ENCODE assay signal across 8 cellular contexts in genomic region chr20:62063981-62064787, GRCh38. TPM values are rescaled to one million over a fixed set of nuclear protein-coding genes. Genes with fewer than 3 reads are reported as not detected.
DNase-seq lines count a peak whose midpoint lies in the region; ATAC-seq and TF ChIP-seq lines count a peak whose summit lies in the region.

No MANE protein-coding gene starts in this region.

- H3K36me3 ChIP-seq in gastroesophageal sphincter = no peaks in the 10 kb centered on the region
- peaks cover 7% of the 10 kb centered on the region in 2 experiments for H3K36me3 ChIP-seq in trophoblast cell (ENCODE audit: control insufficient read depth in 1 of 2, insufficient read depth in 2 of 2, low read length in 2 of 2)

- H3K27ac ChIP-seq in gastroesophageal sphincter = peak overlapping the region in 3 of 4 donors; percentile 7 to 38 (median 14)
- peak overlapping the region; percentile 50 for H3K27ac ChIP-seq in trophoblast cell (ENCODE audit: low read depth, low read length)

- TF ChIP-seq CTCF in gastroesophageal sphincter (IDR thresholded peaks at IDR 0.05) (no peak), omental fat pad (IDR thresholded peaks at IDR 0.05) (no peak)

- peak overlapping the region; percentile 49 for H2AK5ac ChIP-seq in trophoblast cell (ENCODE audit: low read length)

- H4K12ac ChIP-seq in trophoblast cell (ENCODE audit: low read depth, low read length) = peak overlapping the region; percentile 7

- H3K27ac Mint-ChIP-seq in T-helper 17 cell = no peak overlapping the region

- peak overlapping the region; percentile 59 for H2BK120ac ChIP-seq in trophoblast cell (ENCODE audit: insufficient read depth, low read length, poor library complexity)

- H3K18ac ChIP-seq in trophoblast cell (ENCODE audit: low read length) = peak overlapping the region; percentile 58

- peak; percentile 65 for DNase-seq in ELF-1 (ENCODE audit: low read depth, low spot score)
- no peak for DNase-seq in T-helper 17 cell
- DNase-seq in trophoblast cell = peak; percentile 86 to 89
- no peak for DNase-seq in omental fat pad (ENCODE audit: low spot score)
- DNase-seq in NOMO-1 treated with dmso at 0.1 percent for 144 hours (lab: John Stamatoyannopoulos, UW; ENCODE audit: unreplicated experiment) = no peak
- DNase-seq in activated CD4-positive, alpha-beta T cell treated with anti-CD3 and anti-CD28 coated beads for 48 hours = no peak

- H3K23ac ChIP-seq in trophoblast cell (ENCODE audit: low read length) = no peak overlapping the region

- H3K4me3 ChIP-seq in gastroesophageal sphincter (peak overlapping the region; percentile 38 to 55), trophoblast cell (ENCODE audit: low read depth, low read length) (peak overlapping the region; percentile 71)

- no peaks in the 10 kb centered on the region for H3K27me3 Mint-ChIP-seq in T-helper 17 cell

- peak overlapping the region; percentile 54 for H4K8ac ChIP-seq in trophoblast cell (ENCODE audit: low read depth, low read length)

- H3K14ac ChIP-seq in trophoblast cell (ENCODE audit: low read length) = peak overlapping the region; percentile 16

- no peaks in the 10 kb centered on the region for H3K36me3 Mint-ChIP-seq in T-helper 17 cell (ENCODE audit: low read depth)

- no peak for TF ChIP-seq POLR2A in gastroesophageal sphincter (IDR thresholded peaks at IDR 0.05)

- peak overlapping the region; percentile 77 for H3K4me3 Mint-ChIP-seq in T-helper 17 cell

- H3K4me1 ChIP-seq in gastroesophageal sphincter (peaks cover 0 to 55% (median 19%) of the 10 kb centered on the region in 3 donors), trophoblast cell (ENCODE audit: control insufficient read depth in 1 of 2, insufficient read depth in 2 of 2, low read length in 2 of 2) (peaks cover 18 to 28% of the 10 kb centered on the region in 2 experiments)

- no peaks in the 10 kb centered on the region for H3K27me3 ChIP-seq in gastroesophageal sphincter
- no peaks in the 10 kb centered on the region for H3K27me3 ChIP-seq in trophoblast cell (ENCODE audit: insufficient read depth, low read length)

- peak overlapping the region; percentile 77 for H3K4ac ChIP-seq in trophoblast cell (ENCODE audit: low read depth, low read length)

- peaks cover 29% of the 10 kb centered on the region for H3K79me2 ChIP-seq in trophoblast cell (ENCODE audit: control insufficient read depth, insufficient read depth, low read length, poor library complexity)

- H2BK12ac ChIP-seq in trophoblast cell (ENCODE audit: low read length) = peak overlapping the region; percentile 21

- ATAC-seq in T-helper 17 cell (no peak), gastroesophageal sphincter (no peak), omental fat pad (ENCODE audit: low FRiP score) (no peak), GM21528 (IDR thresholded peaks at IDR 0.05; ENCODE audit: low FRiP score, unreplicated experiment) (no peak)

- no peak for TF ChIP-seq EP300 in gastroesophageal sphincter (IDR thresholded peaks at IDR 0.05)

- H3K79me1 ChIP-seq in trophoblast cell (ENCODE audit: low read length) = peaks cover 18% of the 10 kb centered on the region

- H2AFZ ChIP-seq in trophoblast cell (ENCODE audit: insufficient read depth, low read length, poor library complexity) = peak overlapping the region; percentile 40

- peaks cover 42% of the 10 kb centered on the region for H3K4me1 Mint-ChIP-seq in T-helper 17 cell

- no peaks in the 10 kb centered on the region for H3K9me3 ChIP-seq in T-helper 17 cell (ENCODE audit: control insufficient read depth, low read length, poor library complexity, severe bottlenecking)
- no peaks in the 10 kb centered on the region for H3K9me3 ChIP-seq in gastroesophageal sphincter
- no peaks in the 10 kb centered on the region for H3K9me3 ChIP-seq in trophoblast cell (ENCODE audit: insufficient read depth, low read depth, low read length)

- peak overlapping the region; percentile 78 for H4K91ac ChIP-seq in trophoblast cell (ENCODE audit: low read depth, low read length)

- H3K9ac ChIP-seq in trophoblast cell (ENCODE audit: low read length) = peak overlapping the region; percentile 23

- H2BK5ac ChIP-seq in trophoblast cell (ENCODE audit: low read depth, low read length, poor library complexity) = peak overlapping the region; percentile 2

- peak overlapping the region; percentile 68 for H3K4me2 ChIP-seq in trophoblast cell (ENCODE audit: low read length)

- 20% methylated on average over 1 of the region's 62 CpGs; no CpG with 5 or more reads in 1 of the 2 donors for WGBS in gastroesophageal sphincter (ENCODE audit: low coverage in 1 of 2), 2 donors
- no CpG with 5 or more reads among the region's 62 CpGs for WGBS in trophoblast cell (ENCODE audit: extremely low coverage, insufficient coverage, insufficient read length)

RNA-seq across cellular contexts. Expression of gene TAF4, which starts 1.5 kb away (rescaled TPM):
- total RNA-seq in T-helper 17 cell (10 to 100 TPM; 17.8 to 19.5 TPM), gastroesophageal sphincter (10 to 100 TPM in 3 of 4 donors, 1 to 10 TPM in 1; 7.6 to 19.9 (median 15.5) TPM), omental fat pad (10 to 100 TPM in 2 of 4 donors, 1 to 10 TPM in 2; 7.1 to 15.9 (median 11.9) TPM)
- polyA plus RNA-seq in trophoblast cell (2013) = 49.8 TPM in 2 replicates

RNA-seq across cellular contexts. Expression of gene LSM14B, which starts 58.1 kb away (rescaled TPM):
- total RNA-seq in T-helper 17 cell (10 to 100 TPM; 32.3 to 34.1 TPM), gastroesophageal sphincter (10 to 100 TPM; 23.6 to 38.4 (median 35.3) TPM), omental fat pad (10 to 100 TPM; 13.1 to 23.8 (median 16.0) TPM)
- polyA plus RNA-seq in trophoblast cell (2013) = 38.6 and 39.1 TPM in 2 replicates

Comparison
In these comparisons a context has a peak if more than half of its experiments do, and no peak if none do; other contexts are left out.
1. DNase-seq: peak in ELF-1 (single experiment) and trophoblast cell (2 of 2); none in T-helper 17 cell (0 of 3), omental fat pad (single experiment), NOMO-1 treated with dmso at 0.1 percent for 144 hours (single experiment) and activated CD4-positive, alpha-beta T cell treated with anti-CD3 and anti-CD28 coated beads for 48 hours (single experiment).